ENCODE assay signal across 8 cellular contexts in the genomic region with DNA sequence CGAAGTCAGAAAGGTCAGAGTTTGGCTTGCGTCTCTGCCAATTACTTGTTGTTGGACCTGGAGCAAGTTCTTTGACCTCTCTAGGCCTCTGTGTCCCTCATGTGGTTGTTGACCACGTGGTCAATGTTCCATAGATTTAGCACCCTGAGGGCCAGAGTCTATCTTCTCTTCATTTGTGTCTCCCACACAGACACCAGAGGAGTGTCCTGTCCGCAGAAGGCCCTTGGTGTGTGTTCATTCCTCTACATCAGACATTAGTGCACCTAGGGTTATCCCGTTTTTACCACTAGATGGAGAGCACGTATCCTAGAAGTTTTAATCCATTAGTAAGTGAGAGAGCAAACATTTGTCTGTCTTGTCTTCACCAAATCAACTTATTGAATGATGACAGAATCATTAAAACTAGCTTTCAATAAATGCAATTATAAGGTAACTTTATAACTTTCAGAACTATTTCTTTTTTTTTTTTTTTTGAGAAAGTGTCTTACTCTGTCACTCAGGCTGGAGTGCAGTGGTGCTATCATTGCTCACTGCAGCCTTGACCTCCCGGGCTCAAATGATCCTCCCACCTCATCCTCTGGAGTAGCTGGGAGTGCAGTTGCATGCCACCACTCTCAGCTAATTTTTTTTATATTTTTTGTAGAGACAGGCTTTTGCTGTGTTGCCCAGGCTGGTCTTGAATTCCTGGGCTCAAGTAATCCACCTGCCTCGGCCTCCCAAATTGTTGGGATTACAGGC.
A peak's percentile ranks its signal among the peaks of the same experiment; 100 is the strongest.
DNase-seq lines count a peak whose midpoint lies in the region; ATAC-seq, FAIRE-seq and TF ChIP-seq lines count a peak whose summit lies in the region.

No MANE protein-coding gene starts in this region.

- H2BK12ac ChIP-seq in mesenchymal stem cell (ENCODE audit: low read length in 2 of 2), result no peak overlapping the region

- H3K27me3 ChIP-seq in DND-41 (ENCODE audit: insufficient read depth, low read length, poor library complexity), result no peaks in the 10 kb centered on the region
- H3K27me3 ChIP-seq in bronchial epithelial cell (ENCODE audit: control insufficient read depth, insufficient read depth, low read length), result no peaks in the 10 kb centered on the region
- H3K27me3 ChIP-seq in mesenchymal stem cell (ENCODE audit: control insufficient read depth in 1 of 2, insufficient read depth in 1 of 2, low read length in 2 of 2), result peaks cover 0 to 7% of the 10 kb centered on the region in 2 experiments

- no peaks in the 10 kb centered on the region for H3K79me2 ChIP-seq in DND-41 (ENCODE audit: insufficient read depth, low read length)

- no peak overlapping the region for H3K4me3 ChIP-seq in DND-41 (ENCODE audit: low read depth in 1 of 2, low read length in 2 of 2)
- no peak overlapping the region for H3K4me3 ChIP-seq in bronchial epithelial cell (ENCODE audit: low read depth, low read length)
- no peak overlapping the region for H3K4me3 ChIP-seq in mesenchymal stem cell (ENCODE audit: insufficient read depth in 1 of 2, low read depth in 1 of 2, low read length in 2 of 2)

- no peaks in the 10 kb centered on the region for H3K79me1 ChIP-seq in mesenchymal stem cell (replicated peaks; ENCODE audit: low read length, poor library complexity, severe bottlenecking)

- TF ChIP-seq CTCF in DND-41 (IDR thresholded peaks at IDR 0.05; ENCODE audit: borderline replicate concordance, extremely low read depth, low read length, poor library complexity, severe bottlenecking) (peak; percentile 75), bronchial epithelial cell (IDR thresholded peaks at IDR 0.05; ENCODE audit: insufficient read depth, low read length, severe bottlenecking) (peak; percentile 40)

- FAIRE-seq in bronchial epithelial cell (lab: Jason Lieb, UNC), result no peak

- H3K27ac ChIP-seq in DND-41 (ENCODE audit: low read length), result no peak overlapping the region; the same call in 1 of the 2 replicates
- no peak overlapping the region for H3K27ac ChIP-seq in mesenchymal stem cell (ENCODE audit: low read length, poor library complexity, severe bottlenecking)

- ATAC-seq in DND-41 (ENCODE audit: insufficient read depth, low read depth) (peak; percentile 83), HG03469 (IDR thresholded peaks at IDR 0.05; ENCODE audit: unreplicated experiment) (no peak)

- no peak overlapping the region for H2AK5ac ChIP-seq in mesenchymal stem cell (ENCODE audit: low read length, severe bottlenecking)

- no peaks in the 10 kb centered on the region for H4K20me1 ChIP-seq in DND-41 (ENCODE audit: insufficient read depth, low read length)

- no peak overlapping the region for H3K18ac ChIP-seq in mesenchymal stem cell (ENCODE audit: low read depth in 1 of 2, low read length in 2 of 2)

- H2BK15ac ChIP-seq in mesenchymal stem cell (ENCODE audit: low read depth, poor library complexity, severe bottlenecking), result no peak overlapping the region

- H2AFZ ChIP-seq in DND-41 (ENCODE audit: low read depth, low read length) (no peak overlapping the region), mesenchymal stem cell (ENCODE audit: low read depth, low read length) (no peak overlapping the region)

- H3K4ac ChIP-seq in mesenchymal stem cell (ENCODE audit: low read depth in 1 of 2, low read length in 2 of 2), result no peak overlapping the region

- H4K8ac ChIP-seq in mesenchymal stem cell (ENCODE audit: low read length), result no peak overlapping the region

- H3K23ac ChIP-seq in mesenchymal stem cell (ENCODE audit: low read length in 2 of 2), result no peak overlapping the region

- no peak for DNase-seq in DND-41
- peak; percentile 45 for DNase-seq in M059J (ENCODE audit: low read depth)
- DNase-seq in bronchial epithelial cell (ENCODE audit: low read depth), result peak; percentile 21
- peak; percentile 46 for DNase-seq in mesenchymal stem cell
- no peak for DNase-seq in T-helper 9 cell
- DNase-seq in NCI-H1048 (lab: John Stamatoyannopoulos, UW), result no peak
- DNase-seq in CD1c-positive myeloid dendritic cell (ENCODE audit: extremely low spot score), result no peak

- 63% methylated on average over 6 of the region's 8 CpGs for WGBS in mesenchymal stem cell

- H3K9ac ChIP-seq in DND-41 (ENCODE audit: low read depth, low read length), result no peak overlapping the region
- no peak overlapping the region for H3K9ac ChIP-seq in mesenchymal stem cell (ENCODE audit: low read length)

- no peak overlapping the region for H3K14ac ChIP-seq in mesenchymal stem cell (ENCODE audit: low read length in 2 of 2)

- H2BK5ac ChIP-seq in mesenchymal stem cell (ENCODE audit: low read depth, low read length, poor library complexity, severe bottlenecking), result no peak overlapping the region

- H3K36me3 ChIP-seq in DND-41 (ENCODE audit: insufficient read depth, low read length) (no peaks in the 10 kb centered on the region), bronchial epithelial cell (ENCODE audit: control insufficient read depth, insufficient read depth, low read length) (no peaks in the 10 kb centered on the region), mesenchymal stem cell (ENCODE audit: control insufficient read depth in 1 of 2, insufficient read depth in 2 of 2, low read depth in 1 of 2, low read length in 2 of 2) (no peaks in the 10 kb centered on the region)

- H3K4me2 ChIP-seq in DND-41 (ENCODE audit: insufficient read depth, low read length), result no peak overlapping the region
- no peak overlapping the region for H3K4me2 ChIP-seq in mesenchymal stem cell (ENCODE audit: low read length, poor library complexity, severe bottlenecking)

- no peak overlapping the region for H4K91ac ChIP-seq in mesenchymal stem cell (ENCODE audit: low read length)

- H2BK120ac ChIP-seq in mesenchymal stem cell (ENCODE audit: low read depth, low read length), result no peak overlapping the region

- H3K9me3 ChIP-seq in DND-41 (ENCODE audit: insufficient read depth, low read length, severe bottlenecking), result no peaks in the 10 kb centered on the region
- no peaks in the 10 kb centered on the region for H3K9me3 ChIP-seq in mesenchymal stem cell (ENCODE audit: control insufficient read depth, low read length)

- H3K4me1 ChIP-seq in DND-41 (ENCODE audit: insufficient read depth, low read length), result peaks cover 10% of the 10 kb centered on the region
- no peaks in the 10 kb centered on the region for H3K4me1 ChIP-seq in mesenchymal stem cell (ENCODE audit: control insufficient read depth, insufficient read depth, low read depth, low read length)

Comparison
In these comparisons a context has a peak if more than half of its experiments do, and no peak if none do; other contexts are left out.
1. DNase-seq: peak in M059J (single experiment), bronchial epithelial cell (single experiment) and mesenchymal stem cell (single experiment); none in DND-41 (single experiment), T-helper 9 cell (single experiment), NCI-H1048 (single experiment) and CD1c-positive myeloid dendritic cell (single experiment).